In the genomic region with DNA sequence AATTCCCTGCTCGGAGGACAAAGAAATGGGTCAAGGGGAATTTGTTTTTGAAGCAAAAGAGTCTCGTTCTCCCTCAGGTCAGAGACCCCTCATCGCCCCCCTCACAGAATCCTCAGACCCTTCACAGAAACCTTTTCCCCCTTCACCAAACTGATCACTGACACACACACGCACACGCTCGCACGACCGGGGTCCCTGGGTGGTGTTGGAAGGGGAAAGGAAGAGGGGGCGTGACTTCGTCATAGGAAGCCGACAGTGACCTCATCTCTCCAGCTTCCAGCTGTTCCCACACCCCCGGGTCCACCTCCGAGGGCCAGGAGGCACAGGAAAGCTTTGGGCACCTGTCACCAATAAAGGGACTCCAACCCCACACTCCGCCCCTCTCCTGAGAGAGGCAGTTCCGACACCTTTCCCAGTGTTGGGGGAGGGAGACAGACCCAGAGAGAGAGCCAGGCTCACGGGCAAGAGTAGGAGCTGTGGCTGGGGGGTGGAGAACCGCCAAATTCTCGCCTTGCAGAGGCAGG, we compare ENCODE assay signal across 1 cellular context.
TF ChIP-seq lines count a peak whose summit lies in the region.

No MANE protein-coding gene starts in this region.

TF ChIP-seq in HepG2, 621 proteins besides CTCF, POLR2A, EP300 and RAD21 (continued from another document and continues in another):
- TF ChIP-seq GLI4 (CRISPR knock-in tag; IDR thresholded peaks at IDR 0.05; ENCODE audit: borderline replicate concordance) (no peak), ZNF280D (CRISPR knock-in tag; IDR thresholded peaks at IDR 0.05) (no peak), SAFB2 (CRISPR knock-in tag; IDR thresholded peaks at IDR 0.05; ENCODE audit: borderline replicate concordance, low read depth) (0 out of 2 replicates have a peak, but pooled peaks have one; percentile 27), ZC3H13 (CRISPR knock-in tag; IDR thresholded peaks at IDR 0.05) (peak; percentile 83; the same call in 1 of the 2 replicates), REL (CRISPR knock-in tag; conservative IDR thresholded peaks at IDR 0.05) (no peak), MTA1 (CRISPR knock-in tag; IDR thresholded peaks at IDR 0.05; ENCODE audit: borderline replicate concordance) (no peak), ZNF75D (CRISPR knock-in tag; IDR thresholded peaks at IDR 0.05; ENCODE audit: borderline replicate concordance) (no peak), TAF1 (CRISPR knock-in tag; IDR thresholded peaks at IDR 0.05) (peak; percentile 79), TFDP2 (CRISPR knock-in tag; IDR thresholded peaks at IDR 0.05) (no peak), PRDM4 (CRISPR knock-in tag; IDR thresholded peaks at IDR 0.05; ENCODE audit: borderline replicate concordance) (no peak), SPEN (CRISPR knock-in tag; IDR thresholded peaks at IDR 0.05; ENCODE audit: low read depth) (peak; percentile 59; the same call in 1 of the 2 replicates), ZNF3 (CRISPR knock-in tag; IDR thresholded peaks at IDR 0.05) (no peak), HNRNPH1 (optimal IDR thresholded peaks at IDR 0.05; ENCODE audit: low read depth, low read length) (peak; percentile 71), TGIF2 (CRISPR knock-in tag; IDR thresholded peaks at IDR 0.05) (peak; percentile 73; the same call in 1 of the 2 replicates), HDAC1 (CRISPR knock-in tag; IDR thresholded peaks at IDR 0.05) (peak; percentile 39), PATZ1 (CRISPR knock-in tag; IDR thresholded peaks at IDR 0.05) (peak; percentile 71), ZNF589 (CRISPR knock-in tag; conservative IDR thresholded peaks at IDR 0.05) (no peak), ZNF704 (CRISPR knock-in tag; IDR thresholded peaks at IDR 0.05; ENCODE audit: borderline replicate concordance) (no peak), ARNTL (CRISPR knock-in tag; IDR thresholded peaks at IDR 0.05) (no peak), MAFK (conservative IDR thresholded peaks at IDR 0.05 in 1 of 2, IDR thresholded peaks at IDR 0.05 in 1 of 2; ENCODE audit: low read length in 2 of 2) (no peak), ZNF703 (CRISPR knock-in tag; IDR thresholded peaks at IDR 0.05; ENCODE audit: borderline replicate concordance) (no peak), ZBED4 (CRISPR knock-in tag; IDR thresholded peaks at IDR 0.05; ENCODE audit: borderline replicate concordance) (0 out of 2 replicates have a peak, but pooled peaks have one; percentile 4)
- TF ChIP-seq, protein P1, sequence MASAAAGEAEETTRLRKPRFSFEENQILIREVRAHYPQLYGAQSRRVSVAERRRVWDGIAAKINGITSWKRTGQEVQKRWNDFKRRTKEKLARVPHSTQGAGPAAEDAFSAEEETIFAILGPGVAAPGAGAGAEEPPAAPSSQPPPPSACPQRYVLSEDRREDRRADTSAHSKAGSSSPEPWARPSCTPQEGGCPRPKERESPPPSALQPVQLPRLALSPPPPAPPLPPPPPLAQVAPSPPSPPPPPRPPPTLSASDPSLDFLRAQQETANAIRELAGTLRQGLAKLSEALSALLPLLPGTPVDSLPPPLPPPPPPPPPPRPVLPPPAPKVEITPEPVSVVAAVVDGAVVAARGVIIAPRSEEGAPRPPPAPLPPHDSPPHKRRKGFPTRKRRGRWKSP (CRISPR knock-in tag; IDR thresholded peaks at IDR 0.05): no peak
- TF ChIP-seq, protein P2, sequence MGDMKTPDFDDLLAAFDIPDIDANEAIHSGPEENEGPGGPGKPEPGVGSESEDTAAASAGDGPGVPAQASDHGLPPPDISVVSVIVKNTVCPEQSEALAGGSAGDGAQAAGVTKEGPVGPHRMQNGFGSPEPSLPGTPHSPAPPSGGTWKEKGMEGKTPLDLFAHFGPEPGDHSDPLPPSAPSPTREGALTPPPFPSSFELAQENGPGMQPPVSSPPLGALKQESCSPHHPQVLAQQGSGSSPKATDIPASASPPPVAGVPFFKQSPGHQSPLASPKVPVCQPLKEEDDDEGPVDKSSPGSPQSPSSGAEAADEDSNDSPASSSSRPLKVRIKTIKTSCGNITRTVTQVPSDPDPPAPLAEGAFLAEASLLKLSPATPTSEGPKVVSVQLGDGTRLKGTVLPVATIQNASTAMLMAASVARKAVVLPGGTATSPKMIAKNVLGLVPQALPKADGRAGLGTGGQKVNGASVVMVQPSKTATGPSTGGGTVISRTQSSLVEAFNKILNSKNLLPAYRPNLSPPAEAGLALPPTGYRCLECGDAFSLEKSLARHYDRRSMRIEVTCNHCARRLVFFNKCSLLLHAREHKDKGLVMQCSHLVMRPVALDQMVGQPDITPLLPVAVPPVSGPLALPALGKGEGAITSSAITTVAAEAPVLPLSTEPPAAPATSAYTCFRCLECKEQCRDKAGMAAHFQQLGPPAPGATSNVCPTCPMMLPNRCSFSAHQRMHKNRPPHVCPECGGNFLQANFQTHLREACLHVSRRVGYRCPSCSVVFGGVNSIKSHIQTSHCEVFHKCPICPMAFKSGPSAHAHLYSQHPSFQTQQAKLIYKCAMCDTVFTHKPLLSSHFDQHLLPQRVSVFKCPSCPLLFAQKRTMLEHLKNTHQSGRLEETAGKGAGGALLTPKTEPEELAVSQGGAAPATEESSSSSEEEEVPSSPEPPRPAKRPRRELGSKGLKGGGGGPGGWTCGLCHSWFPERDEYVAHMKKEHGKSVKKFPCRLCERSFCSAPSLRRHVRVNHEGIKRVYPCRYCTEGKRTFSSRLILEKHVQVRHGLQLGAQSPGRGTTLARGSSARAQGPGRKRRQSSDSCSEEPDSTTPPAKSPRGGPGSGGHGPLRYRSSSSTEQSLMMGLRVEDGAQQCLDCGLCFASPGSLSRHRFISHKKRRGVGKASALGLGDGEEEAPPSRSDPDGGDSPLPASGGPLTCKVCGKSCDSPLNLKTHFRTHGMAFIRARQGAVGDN (CRISPR knock-in tag; IDR thresholded peaks at IDR 0.05): peak; percentile 63
- TF ChIP-seq, protein P3, sequence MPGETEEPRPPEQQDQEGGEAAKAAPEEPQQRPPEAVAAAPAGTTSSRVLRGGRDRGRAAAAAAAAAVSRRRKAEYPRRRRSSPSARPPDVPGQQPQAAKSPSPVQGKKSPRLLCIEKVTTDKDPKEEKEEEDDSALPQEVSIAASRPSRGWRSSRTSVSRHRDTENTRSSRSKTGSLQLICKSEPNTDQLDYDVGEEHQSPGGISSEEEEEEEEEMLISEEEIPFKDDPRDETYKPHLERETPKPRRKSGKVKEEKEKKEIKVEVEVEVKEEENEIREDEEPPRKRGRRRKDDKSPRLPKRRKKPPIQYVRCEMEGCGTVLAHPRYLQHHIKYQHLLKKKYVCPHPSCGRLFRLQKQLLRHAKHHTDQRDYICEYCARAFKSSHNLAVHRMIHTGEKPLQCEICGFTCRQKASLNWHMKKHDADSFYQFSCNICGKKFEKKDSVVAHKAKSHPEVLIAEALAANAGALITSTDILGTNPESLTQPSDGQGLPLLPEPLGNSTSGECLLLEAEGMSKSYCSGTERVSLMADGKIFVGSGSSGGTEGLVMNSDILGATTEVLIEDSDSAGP (CRISPR knock-in tag; IDR thresholded peaks at IDR 0.05; ENCODE audit: borderline replicate concordance): peak; percentile 1; the same call in 1 of the 2 replicates
- TF ChIP-seq, protein P4, sequence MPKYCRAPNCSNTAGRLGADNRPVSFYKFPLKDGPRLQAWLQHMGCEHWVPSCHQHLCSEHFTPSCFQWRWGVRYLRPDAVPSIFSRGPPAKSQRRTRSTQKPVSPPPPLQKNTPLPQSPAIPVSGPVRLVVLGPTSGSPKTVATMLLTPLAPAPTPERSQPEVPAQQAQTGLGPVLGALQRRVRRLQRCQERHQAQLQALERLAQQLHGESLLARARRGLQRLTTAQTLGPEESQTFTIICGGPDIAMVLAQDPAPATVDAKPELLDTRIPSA (CRISPR knock-in tag; IDR thresholded peaks at IDR 0.05; ENCODE audit: borderline replicate concordance): no peak
